In the genomic region with DNA sequence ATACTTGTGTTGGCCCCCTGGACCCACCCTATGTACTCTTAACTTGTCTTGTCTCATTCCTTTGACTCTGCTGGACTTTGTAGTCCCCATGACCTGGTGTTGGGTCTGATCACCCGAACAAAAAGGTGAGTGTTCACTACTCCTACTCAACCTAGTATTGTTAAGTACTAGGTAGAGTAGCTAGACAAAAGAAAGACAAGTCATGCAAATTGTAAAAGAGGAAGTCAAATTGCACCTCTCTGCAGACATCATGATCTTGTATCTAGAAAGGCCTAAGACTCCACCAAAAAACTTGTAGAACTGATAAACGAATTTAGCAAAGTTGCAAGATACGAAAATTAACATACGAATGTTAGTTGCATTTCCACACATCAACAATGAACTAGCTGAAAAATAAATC, we compare ENCODE assay signal across 34 cellular contexts. TPM values are rescaled to one million over a fixed set of nuclear protein-coding genes. Genes with fewer than 3 reads are reported as not detected.
"Had no signal": no experiment of that assay in that cellular context is flagged by ENCODE, and none has a peak within 500 bp of the region (broad histone marks: within the 10 kb centered on the region; RNA-seq: fewer than 3 reads in every experiment).

No MANE protein-coding gene starts in this region.

- DNase-seq: stimulated activated CD4-positive, alpha-beta T cell treated with anti-CD3 and anti-CD28 coated beads, Interleukin-2, amount 100 ng/mL, for 48 hours; stimulated activated CD4-positive, alpha-beta T cell treated with anti-CD3 and anti-CD28 coated beads, Interleukin-4, amount 100 ng/mL, for 1 hour; stimulated activated CD4-positive, alpha-beta T cell treated with anti-CD3 and anti-CD28 coated beads, Interleukin-4, amount 100 ng/mL, for 24 hours; stimulated activated CD4-positive, alpha-beta T cell treated with anti-CD3 and anti-CD28 coated beads, Interleukin-4, amount 100 ng/mL, for 4 hours; stimulated activated CD8-positive, alpha-beta memory T cell treated with anti-CD3 and anti-CD28 coated beads, Interleukin-4, amount 100 ng/mL, for 48 hours; stimulated activated naive B cell treated with anti-CD40 and anti-IgM and Interleukin-4, amounts not matched to agents 10 μg/mL and 1 μg/mL and 100 μg/mL, for 72 hours; stimulated activated naive CD4-positive, alpha-beta T cell; stimulated activated naive CD4-positive, alpha-beta T cell treated with Interleukin-2 at 50 U/mL for 16 hours; stimulated activated naive CD8-positive, alpha-beta T cell treated with anti-CD3 and anti-CD28 coated beads, Interleukin-15, amount 100 ng/mL, for 72 hours; stimulated activated naive CD8-positive, alpha-beta T cell treated with anti-CD3 and anti-CD28 coated beads, Interleukin-15, Interleukin-2, amounts not matched to agents 100 U/mL and 50 U/mL, for 24 hours; stomach; substantia nigra; testis; thyroid gland; tibial artery; transverse colon; trophoblast cell; upper lobe of left lung; upper lobe of right lung; uterus had no signal

- H3K4me3 ChIP-seq: stomach, suprapubic skin, testis, thoracic aorta, thyroid gland, tibial artery, tibial nerve, transverse colon, upper lobe of left lung, upper lobe of right lung, uterus, vagina had no signal

- H3K4me1 Mint-ChIP-seq: stimulated activated effector memory CD8-positive, alpha-beta T cell treated with anti-CD3 and anti-CD28 coated beads, Interleukin-12 subunit alpha, Interleukin-12 subunit beta, amount 100 ng/mL, for 72 hours; stimulated activated memory B cell treated with anti-CD40 and anti-IgM and Interleukin-4, amounts not matched to agents 10 μg/mL and 1 μg/mL and 100 μg/mL, for 72 hours; stimulated activated naive B cell treated with anti-CD40 and anti-IgM and Interleukin-4, amounts not matched to agents 10 μg/mL and 1 μg/mL and 100 μg/mL, for 72 hours; stimulated activated naive CD8-positive, alpha-beta T cell treated with anti-CD3 and anti-CD28 coated beads, Interleukin-15, amount 100 ng/mL, for 72 hours had no signal

- ATAC-seq: stimulated activated effector memory CD8-positive, alpha-beta T cell treated with anti-CD3 and anti-CD28 coated beads, Interleukin-12 subunit alpha, Interleukin-12 subunit beta, amount 100 ng/mL, for 72 hours; stimulated activated memory B cell treated with anti-CD40 and anti-IgM and Interleukin-4, amounts not matched to agents 10 μg/mL and 1 μg/mL and 100 μg/mL, for 72 hours; stimulated activated naive B cell treated with anti-CD40 and anti-IgM and Interleukin-4, amounts not matched to agents 10 μg/mL and 1 μg/mL and 100 μg/mL, for 72 hours; stimulated activated naive CD8-positive, alpha-beta T cell treated with anti-CD3 and anti-CD28 coated beads, Interleukin-15, amount 100 ng/mL, for 72 hours; stimulated activated naive CD8-positive, alpha-beta T cell treated with anti-CD3 and anti-CD28 coated beads, Interleukin-15, Interleukin-2, amounts not matched to agents 100 U/mL and 50 U/mL, for 24 hours; upper lobe of right lung had no signal

- H3K27ac Mint-ChIP-seq: stimulated activated effector memory CD8-positive, alpha-beta T cell treated with anti-CD3 and anti-CD28 coated beads, Interleukin-12 subunit alpha, Interleukin-12 subunit beta, amount 100 ng/mL, for 72 hours; stimulated activated memory B cell treated with anti-CD40 and anti-IgM and Interleukin-4, amounts not matched to agents 10 μg/mL and 1 μg/mL and 100 μg/mL, for 72 hours; stimulated activated naive B cell treated with anti-CD40 and anti-IgM and Interleukin-4, amounts not matched to agents 10 μg/mL and 1 μg/mL and 100 μg/mL, for 72 hours; stimulated activated naive CD8-positive, alpha-beta T cell treated with anti-CD3 and anti-CD28 coated beads, Interleukin-15, amount 100 ng/mL, for 72 hours; stimulated activated naive CD8-positive, alpha-beta T cell treated with anti-CD3 and anti-CD28 coated beads, Interleukin-15, Interleukin-2, amounts not matched to agents 100 ng/mL and 50 ng/mL, for 24 hours; type B pancreatic cell had no signal

- H3K9me3 ChIP-seq: testis, thyroid gland, vagina had no signal

- H3K36me3 Mint-ChIP-seq: stimulated activated effector memory CD8-positive, alpha-beta T cell treated with anti-CD3 and anti-CD28 coated beads, Interleukin-12 subunit alpha, Interleukin-12 subunit beta, amount 100 ng/mL, for 72 hours; stimulated activated memory B cell treated with anti-CD40 and anti-IgM and Interleukin-4, amounts not matched to agents 10 μg/mL and 1 μg/mL and 100 μg/mL, for 72 hours; type B pancreatic cell had no signal

- H3K27me3 Mint-ChIP-seq: stimulated activated naive CD8-positive, alpha-beta T cell treated with anti-CD3 and anti-CD28 coated beads, Interleukin-15, amount 100 ng/mL, for 72 hours had no signal

- H3K27me3 ChIP-seq: stomach, suprapubic skin, testis, thyroid gland, tibial artery, tibial nerve, transverse colon, upper lobe of left lung, upper lobe of right lung, uterus, vagina had no signal

- H3K36me3 ChIP-seq: suprapubic skin, thoracic aorta, thyroid gland, tibial artery, transverse colon, upper lobe of left lung, upper lobe of right lung, uterus, vagina had no signal

- H3K27ac ChIP-seq: stomach, suprapubic skin, testis, thoracic aorta, thyroid gland, tibial artery, tibial nerve, transverse colon, upper lobe of left lung, upper lobe of right lung, uterus, vagina had no signal

- H3K4me1 ChIP-seq: stomach, suprapubic skin, testis, thyroid gland, tibial artery, tibial nerve, transverse colon, upper lobe of left lung, upper lobe of right lung, uterus, vagina had no signal

- FAIRE-seq: urothelium cell line had no signal

- H3K4me3 Mint-ChIP-seq: stimulated activated effector memory CD8-positive, alpha-beta T cell treated with anti-CD3 and anti-CD28 coated beads, Interleukin-12 subunit alpha, Interleukin-12 subunit beta, amount 100 ng/mL, for 72 hours; stimulated activated memory B cell treated with anti-CD40 and anti-IgM and Interleukin-4, amounts not matched to agents 10 μg/mL and 1 μg/mL and 100 μg/mL, for 72 hours; stimulated activated naive B cell treated with anti-CD40 and anti-IgM and Interleukin-4, amounts not matched to agents 10 μg/mL and 1 μg/mL and 100 μg/mL, for 72 hours; stimulated activated naive CD8-positive, alpha-beta T cell treated with anti-CD3 and anti-CD28 coated beads, Interleukin-15, amount 100 ng/mL, for 72 hours; stimulated activated naive CD8-positive, alpha-beta T cell treated with anti-CD3 and anti-CD28 coated beads, Interleukin-15, Interleukin-2, amounts not matched to agents 100 ng/mL and 50 ng/mL, for 24 hours; type B pancreatic cell had no signal

RNA-seq across cellular contexts. Expression of a gene that starts 40.8 kb away (rescaled TPM):
- total RNA-seq: stomach, subcutaneous adipose tissue, suprapubic skin, temporal lobe, thoracic aorta, thyroid gland, tibial nerve, transverse colon, upper lobe of left lung, upper lobe of right lung, ureter, urinary bladder, uterus, vagina had no signal
- polyA plus RNA-seq: stomach, thymus had no signal
